2 cellular contexts compared by ENCODE assay signal in genomic region chr14:20619688-20620087, GRCh38. TPM values are rescaled to one million over a fixed set of nuclear protein-coding genes. Genes with fewer than 3 reads are reported as not detected.
"Had no signal": no experiment of that assay in that cellular context is flagged by ENCODE, and none has a peak within 500 bp of the region (broad histone marks: within the 10 kb centered on the region; RNA-seq: fewer than 3 reads in every experiment).

No MANE protein-coding gene starts in this region.

RNA-seq across cellular contexts. Expression of gene OR6S1, which starts 21.8 kb away (rescaled TPM):
- total RNA-seq: G401 had no signal

RNA-seq across cellular contexts. Expression of gene RNASE12, which starts 28.5 kb away (rescaled TPM):
- total RNA-seq: G401, GM12878 had no signal
- polyA plus RNA-seq: GM12878 had no signal

RNA-seq across cellular contexts. Expression of gene RNASE11, which starts 31.9 kb away (rescaled TPM):
- total RNA-seq: G401, GM12878 had no signal
- polyA plus RNA-seq: GM12878 had no signal

RNA-seq across cellular contexts. Expression of gene RNASE9, which starts 58.8 kb away (rescaled TPM):
- total RNA-seq: G401, GM12878 had no signal
- polyA plus RNA-seq: GM12878 had no signal
